Comparison of ENCODE assay signal across 10 cellular contexts in the genomic region with DNA sequence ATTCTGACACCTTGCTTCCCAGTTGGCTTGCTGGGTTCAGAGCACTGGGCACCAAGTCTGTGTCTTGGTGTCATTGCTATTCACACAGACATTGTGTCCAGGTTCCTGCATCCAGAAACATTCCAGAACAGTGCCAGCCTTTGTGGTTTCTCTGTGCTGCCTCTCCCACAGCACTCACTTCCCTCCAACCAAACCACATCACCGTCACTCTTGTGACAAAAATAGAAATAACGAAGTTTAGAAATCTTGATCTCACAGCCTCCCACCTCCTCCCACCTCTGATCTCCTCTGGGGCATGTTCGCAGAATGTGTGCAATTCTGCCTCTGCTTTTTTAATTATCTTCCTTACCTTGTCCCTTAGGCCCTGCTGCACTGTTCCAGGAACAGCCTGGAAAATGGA. TPM values are rescaled to one million over a fixed set of nuclear protein-coding genes. Genes with fewer than 3 reads are reported as not detected.
DNase-seq lines count a peak whose midpoint lies in the region; ATAC-seq and TF ChIP-seq lines count a peak whose summit lies in the region.
"Had no signal": no experiment of that assay in that cellular context is flagged by ENCODE, and none has a peak within 500 bp of the region (broad histone marks: within the 10 kb centered on the region; RNA-seq: fewer than 3 reads in every experiment).

No MANE protein-coding gene starts in this region.

- in situ Hi-C loops in astrocyte of the spinal cord (cut with HindIII; ENCODE audit: low sequenced_read_pairs): no loop called here

- no peaks in the 10 kb centered on the region for H3K27me3 Mint-ChIP-seq in stimulated activated naive CD8-positive, alpha-beta T cell treated with anti-CD3 and anti-CD28 coated beads, Interleukin-15, Interleukin-2, amounts not matched to agents 100 ng/mL and 50 ng/mL, for 24 hours

- H3K9me3 Mint-ChIP-seq in stimulated activated naive CD8-positive, alpha-beta T cell treated with anti-CD3 and anti-CD28 coated beads, Interleukin-15, Interleukin-2, amounts not matched to agents 100 ng/mL and 50 ng/mL, for 24 hours: no peaks in the 10 kb centered on the region
- H3K9me3 Mint-ChIP-seq: neural progenitor cell had no signal

- no peak overlapping the region; the same call in 1 of the 2 replicates for H3K4me3 ChIP-seq in Jurkat, Clone E6-1 (ENCODE audit: low read length)
- H3K4me3 ChIP-seq in astrocyte of the spinal cord (ENCODE audit: low read depth, low read length): no peak overlapping the region
- H3K4me3 ChIP-seq: neural progenitor cell had no signal

- peak overlapping the region; percentile 76 for H3K27ac Mint-ChIP-seq in stimulated activated naive CD8-positive, alpha-beta T cell treated with anti-CD3 and anti-CD28 coated beads, Interleukin-15, Interleukin-2, amounts not matched to agents 100 ng/mL and 50 ng/mL, for 24 hours
- H3K27ac Mint-ChIP-seq: neural progenitor cell had no signal

- DNase-seq in Jurkat, Clone E6-1 (ENCODE audit: low read depth, low spot score): peak; percentile 57
- DNase-seq in astrocyte of the spinal cord (ENCODE audit: low read depth, low spot score) (peak; percentile 61), DMS 273 (lab: John Stamatoyannopoulos, UW; ENCODE audit: unreplicated experiment) (no peak), Right ventricle myocardium inferior (ENCODE audit: missing footprints) (no peak), globus pallidus (ENCODE audit: low spot score) (no peak)
- DNase-seq: activated gamma-delta T cell treated with Interleukin-2 at 50 U/mL for 16 hours had no signal

- peaks cover 23% of the 10 kb centered on the region for H3K4me1 Mint-ChIP-seq in stimulated activated naive CD8-positive, alpha-beta T cell treated with anti-CD3 and anti-CD28 coated beads, Interleukin-15, Interleukin-2, amounts not matched to agents 100 ng/mL and 50 ng/mL, for 24 hours (ENCODE audit: low read depth)

- no peaks in the 10 kb centered on the region for H3K36me3 Mint-ChIP-seq in stimulated activated naive CD8-positive, alpha-beta T cell treated with anti-CD3 and anti-CD28 coated beads, Interleukin-15, Interleukin-2, amounts not matched to agents 100 ng/mL and 50 ng/mL, for 24 hours (ENCODE audit: low read depth)
- H3K36me3 Mint-ChIP-seq: neural progenitor cell had no signal

- peak overlapping the region; percentile 21 for H3K4me3 Mint-ChIP-seq in stimulated activated naive CD8-positive, alpha-beta T cell treated with anti-CD3 and anti-CD28 coated beads, Interleukin-15, Interleukin-2, amounts not matched to agents 100 ng/mL and 50 ng/mL, for 24 hours

- ATAC-seq in GM19372 (IDR thresholded peaks at IDR 0.05; ENCODE audit: low read depth, unreplicated experiment) (peak; percentile 45), GM21367 (IDR thresholded peaks at IDR 0.05; ENCODE audit: unreplicated experiment) (no peak), Right ventricle myocardium inferior (no peak)

- TF ChIP-seq CTCF in astrocyte of the spinal cord (IDR thresholded peaks at IDR 0.05; ENCODE audit: low read depth, low read length): no peak

- intact Hi-C loops in Right ventricle myocardium inferior (cut with DNase I): no loop called here

RNA-seq across cellular contexts. Expression of a gene that starts 8.8 kb away (rescaled TPM):
- polyA plus RNA-seq in Jurkat, Clone E6-1 (2012; ENCODE audit: insufficient read depth, insufficient read length): not detected
- not detected for total RNA-seq in Right ventricle myocardium inferior

Comparison
In these comparisons a context has a peak if more than half of its experiments do, and no peak if none do; other contexts are left out.
1. DNase-seq: peak in Jurkat, Clone E6-1 (single experiment) and astrocyte of the spinal cord (single experiment); none in DMS 273 (single experiment), Right ventricle myocardium inferior (single experiment) and globus pallidus (single experiment).